In the genomic region with DNA sequence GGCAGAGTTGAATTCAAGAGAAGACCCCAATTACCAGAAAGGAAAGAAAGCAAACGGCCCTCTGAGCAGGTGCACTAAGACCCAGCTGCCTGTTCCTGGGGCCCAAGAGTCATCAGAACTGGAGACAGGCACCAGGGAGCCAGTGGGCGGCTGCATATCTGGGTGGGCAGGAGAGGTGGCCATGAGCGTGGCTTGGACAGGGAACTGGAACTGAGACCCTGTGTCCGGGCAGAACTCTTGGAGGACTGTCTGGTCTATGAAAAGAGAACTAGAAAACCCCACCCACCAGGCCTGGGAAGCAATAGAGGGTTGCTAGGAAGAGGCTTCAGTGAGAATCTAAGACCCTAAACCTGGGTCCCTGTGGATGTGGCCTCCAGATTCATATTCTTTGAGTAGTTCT, we compare ENCODE assay signal across 13 cellular contexts.
DNase-seq lines count a peak whose midpoint lies in the region; ATAC-seq, FAIRE-seq and TF ChIP-seq lines count a peak whose summit lies in the region.
"Had no signal": no experiment of that assay in that cellular context is flagged by ENCODE, and none has a peak within 500 bp of the region (broad histone marks: within the 10 kb centered on the region; RNA-seq: fewer than 3 reads in every experiment).

No MANE protein-coding gene starts in this region.

- H3K9ac ChIP-seq in HepG2 (ENCODE audit: insufficient read depth, low read depth, low read length): no peak overlapping the region

- no peak overlapping the region for H2AFZ ChIP-seq in HepG2 (ENCODE audit: low read length)

- H3K27ac ChIP-seq in right lobe of liver (no peak overlapping the region), HepG2 (ENCODE audit: extremely low read length, insufficient read depth, low read length) (no peak overlapping the region)
- H3K27ac ChIP-seq: epithelial cell of prostate, vagina had no signal

- peak overlapping the region in 2 of 3 donors; percentile 60 to 85 for H3K4me3 Mint-ChIP-seq in T-cell

- peak overlapping the region in 1 of 2 donors; percentile 81 for H3K27ac Mint-ChIP-seq in T-cell
- H3K27ac Mint-ChIP-seq: activated T-helper 2 cell treated with anti-CD3 and anti-CD28 coated beads, Interferon-gamma antibody, Interleukin-2, Interleukin-4, amounts not matched to agents 10 μg/mL and 5 μg/mL and 100 μg/mL, durations not matched to agents 14 hours and 24 hours and 36 hours had no signal

- peaks cover 29% of the 10 kb centered on the region for H3K79me2 ChIP-seq in HepG2 (ENCODE audit: insufficient read depth, low read length)

- WGBS in right lobe of liver (ENCODE audit: insufficient coverage, low coverage, low lambda C conversion rate, missing lambda C conversion rate): 73% methylated on average over 3 of the region's 4 CpGs
- 96% methylated on average over 4 of the region's 4 CpGs for WGBS in HepG2 (ENCODE audit: low lambda C conversion rate)

- TF ChIP-seq EP300 in HepG2 (IDR thresholded peaks at IDR 0.05; ENCODE audit: low read depth in 2 of 2, low read length in 2 of 2): no peak
- TF ChIP-seq EP300 in HepG2 (CRISPR knock-in tag; IDR thresholded peaks at IDR 0.05; ENCODE audit: borderline replicate concordance): no peak

- peaks cover 7 to 11% (median 9%) of the 10 kb centered on the region in 3 donors for H3K9me3 Mint-ChIP-seq in T-cell

- FAIRE-seq in HepG2 (lab: Jason Lieb, UNC): no peak

- TF ChIP-seq RAD21 in HepG2 (CRISPR knock-in tag; IDR thresholded peaks at IDR 0.05): no peak

- ATAC-seq in right lobe of liver (peak in 2 of 4 donors; percentile 34 to 46), HepG2 (no peak), T-cell (replicated peaks in 1 of 4) (no peak), HG02970 (IDR thresholded peaks at IDR 0.05; ENCODE audit: low FRiP score, unreplicated experiment) (no peak), GM18502 (IDR thresholded peaks at IDR 0.05; ENCODE audit: poor library complexity, unreplicated experiment) (no peak)

- no peak overlapping the region for H3K4me2 ChIP-seq in HepG2 (ENCODE audit: low read depth, low read length)

- DNase-seq in right lobe of liver: peak; percentile 27 to 52 (median 47)
- DNase-seq in HepG2 (ENCODE audit: low spot score): no peak
- DNase-seq in T-cell: peak in 1 of 34 experiments; percentile 14
- peak; percentile 33 for DNase-seq in mesenteric fat pad (ENCODE audit: low spot score)
- DNase-seq in NCI-H446 treated with DMSO at 0.1 percent for 48 hours (lab: John Stamatoyannopoulos, UW): no peak
- DNase-seq in NCI-H748 (lab: John Stamatoyannopoulos, UW; ENCODE audit: unreplicated experiment): no peak
- DNase-seq: activated CD4-positive, CD25-positive, alpha-beta regulatory T cell; NCI-H1092 treated with DMSO at 0.1 percent for 48 hours had no signal

- BruUV-seq in HepG2 (replicated peaks; lab: Mats Ljungman, UMichigan): no TSS peak

- CTCF ChIA-PET in HepG2 (lab: Yijun Ruan, JAX; ENCODE audit: low intra/inter-chr PET ratio, low total read pairs): no interaction called here
- CTCF ChIA-PET in T-cell (lab: Charles Lee): no interaction called here

- H3K4me1 ChIP-seq in right lobe of liver: no peaks in the 10 kb centered on the region
- peaks cover 20% of the 10 kb centered on the region for H3K4me1 ChIP-seq in HepG2 (ENCODE audit: insufficient read depth, low read length)

- peaks cover 5% of the 10 kb centered on the region; the same call in 1 of the 2 replicates for H4K20me1 ChIP-seq in HepG2 (ENCODE audit: insufficient read depth, low read length)

- H3K9me3 ChIP-seq in right lobe of liver (no peaks in the 10 kb centered on the region), HepG2 (ENCODE audit: low read length) (no peaks in the 10 kb centered on the region)

- no peaks in the 10 kb centered on the region for H3K27me3 Mint-ChIP-seq in T-cell

- H3K36me3 ChIP-seq in right lobe of liver (no peaks in the 10 kb centered on the region), HepG2 (replicated peaks in 1 of 2; ENCODE audit: control insufficient read depth in 1 of 2, insufficient read depth in 2 of 2, low read length in 2 of 2) (no peaks in the 10 kb centered on the region; a peak in 2 of 5 replicates)
- H3K36me3 ChIP-seq: vagina had no signal

- H3K4me1 Mint-ChIP-seq in T-cell: peaks cover 78 to 82% (median 79%) of the 10 kb centered on the region in 3 donors

- POLR2A ChIA-PET in HepG2 (lab: Yijun Ruan, JAX): no interaction called here
- POLR2A ChIA-PET in T-cell (lab: Charles Lee): no interaction called here

- no peak for TF ChIP-seq POLR2A in right lobe of liver (IDR thresholded peaks at IDR 0.05)
- no peak for TF ChIP-seq POLR2A in HepG2 (IDR thresholded peaks at IDR 0.05; ENCODE audit: insufficient read depth in 1 of 2, low read depth in 2 of 2, low read length in 2 of 2)

- in situ Hi-C loops in HepG2 (cut with HindIII; ENCODE audit: extremely low pct_ligation_motif_present, low pct_unique_long_range_greater_than_20kb): no loop called here

- H3K36me3 Mint-ChIP-seq in T-cell: peaks cover 36% of the 10 kb centered on the region

- H3K27me3 ChIP-seq in right lobe of liver: no peaks in the 10 kb centered on the region
- H3K27me3 ChIP-seq in HepG2 (ENCODE audit: control insufficient read depth in 1 of 2, insufficient read depth in 2 of 2, low read length in 2 of 2): no peaks in the 10 kb centered on the region
- H3K27me3 ChIP-seq: vagina had no signal

- H3K4me3 ChIP-seq in right lobe of liver (no peak overlapping the region), HepG2 (replicated peaks in 1 of 3; ENCODE audit: insufficient read depth in 1 of 3, low read depth in 2 of 3, low read length in 3 of 3) (no peak overlapping the region)
- H3K4me3 ChIP-seq: vagina had no signal

- no peak for TF ChIP-seq CTCF in right lobe of liver (IDR thresholded peaks at IDR 0.05)
- TF ChIP-seq CTCF in HepG2 (CRISPR knock-in tag; IDR thresholded peaks at IDR 0.05): no peak

- intact Hi-C loops in right lobe of liver (cut with DNase I): no loop called here
- intact Hi-C loops in HepG2 (cut with micrococcal nuclease; ENCODE audit: unreplicated experiment): no loop called here

TF ChIP-seq in HepG2, 621 proteins besides CTCF, POLR2A, EP300 and RAD21:
- TF ChIP-seq ZBTB42 (CRISPR knock-in tag; IDR thresholded peaks at IDR 0.05) (no peak), ZNF7 (CRISPR knock-in tag; IDR thresholded peaks at IDR 0.05) (no peak), ZBTB3 (CRISPR knock-in tag; IDR thresholded peaks at IDR 0.05; ENCODE audit: borderline replicate concordance, low read depth) (no peak), SNAPC2 (CRISPR knock-in tag; IDR thresholded peaks at IDR 0.05) (no peak), CHD4 (IDR thresholded peaks at IDR 0.05; ENCODE audit: borderline replicate concordance, low read length) (no peak), ZNF367 (CRISPR knock-in tag; IDR thresholded peaks at IDR 0.05; ENCODE audit: borderline replicate concordance) (no peak), IRX3 (CRISPR knock-in tag; IDR thresholded peaks at IDR 0.05; ENCODE audit: borderline replicate concordance, low read depth) (no peak), ZNF207 (IDR thresholded peaks at IDR 0.05; ENCODE audit: borderline replicate concordance) (no peak), ZNF547 (CRISPR knock-in tag; IDR thresholded peaks at IDR 0.05) (no peak), CENPT (CRISPR knock-in tag; IDR thresholded peaks at IDR 0.05; ENCODE audit: low read depth) (no peak), ZNF773 (CRISPR knock-in tag; IDR thresholded peaks at IDR 0.05; ENCODE audit: borderline replicate concordance) (no peak)
- TF ChIP-seq, protein P1, sequence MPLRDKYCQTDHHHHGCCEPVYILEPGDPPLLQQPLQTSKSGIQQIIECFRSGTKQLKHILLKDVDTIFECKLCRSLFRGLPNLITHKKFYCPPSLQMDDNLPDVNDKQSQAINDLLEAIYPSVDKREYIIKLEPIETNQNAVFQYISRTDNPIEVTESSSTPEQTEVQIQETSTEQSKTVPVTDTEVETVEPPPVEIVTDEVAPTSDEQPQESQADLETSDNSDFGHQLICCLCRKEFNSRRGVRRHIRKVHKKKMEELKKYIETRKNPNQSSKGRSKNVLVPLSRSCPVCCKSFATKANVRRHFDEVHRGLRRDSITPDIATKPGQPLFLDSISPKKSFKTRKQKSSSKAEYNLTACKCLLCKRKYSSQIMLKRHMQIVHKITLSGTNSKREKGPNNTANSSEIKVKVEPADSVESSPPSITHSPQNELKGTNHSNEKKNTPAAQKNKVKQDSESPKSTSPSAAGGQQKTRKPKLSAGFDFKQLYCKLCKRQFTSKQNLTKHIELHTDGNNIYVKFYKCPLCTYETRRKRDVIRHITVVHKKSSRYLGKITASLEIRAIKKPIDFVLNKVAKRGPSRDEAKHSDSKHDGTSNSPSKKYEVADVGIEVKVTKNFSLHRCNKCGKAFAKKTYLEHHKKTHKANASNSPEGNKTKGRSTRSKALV (CRISPR knock-in tag; IDR thresholded peaks at IDR 0.05): no peak

Comparison
In these comparisons a context has a peak if more than half of its experiments do, and no peak if none do; other contexts are left out.
1. DNase-seq: peak in right lobe of liver (3 of 3) and mesenteric fat pad (single experiment); none in HepG2 (single experiment), NCI-H446 treated with DMSO at 0.1 percent for 48 hours (single experiment) and NCI-H748 (single experiment).